10 cellular contexts compared by ENCODE assay signal in genomic region chr20:34311118-34312023, GRCh38. TPM values are rescaled to one million over a fixed set of nuclear protein-coding genes. Genes with fewer than 3 reads are reported as not detected.
DNase-seq lines count a peak whose midpoint lies in the region; ATAC-seq, FAIRE-seq and TF ChIP-seq lines count a peak whose summit lies in the region.
"Had no signal": no experiment of that assay in that cellular context is flagged by ENCODE, and none has a peak within 500 bp of the region (broad histone marks: within the 10 kb centered on the region; RNA-seq: fewer than 3 reads in every experiment).

No MANE protein-coding gene starts in this region.

- peak overlapping the region; percentile 61 for H3K4me2 ChIP-seq in OCI-LY3 (ENCODE audit: low read length)

- no peak overlapping the region for H3K27ac Mint-ChIP-seq in activated CD4-positive, alpha-beta memory T cell treated with anti-CD3 and anti-CD28 coated beads for 36 hours
- no peak overlapping the region for H3K27ac Mint-ChIP-seq in activated naive CD4-positive, alpha-beta T cell treated with anti-CD3 and anti-CD28 coated beads, Interleukin-2, amount 50 U/mL, for 72 hours
- H3K27ac Mint-ChIP-seq: natural killer cell had no signal

- H3K36me3 Mint-ChIP-seq in activated CD4-positive, alpha-beta memory T cell treated with anti-CD3 and anti-CD28 coated beads for 36 hours = no peaks in the 10 kb centered on the region
- H3K36me3 Mint-ChIP-seq in activated naive CD4-positive, alpha-beta T cell treated with anti-CD3 and anti-CD28 coated beads, Interleukin-2, amount 50 U/mL, for 72 hours = no peaks in the 10 kb centered on the region
- H3K36me3 Mint-ChIP-seq: natural killer cell had no signal

- intact Hi-C loops in heart right ventricle (cut with DNase I) = loop anchor here (2.0 to 10.0 kb wide), 14 partner anchors 161 to 463 kb away; partner anchors contain the start of genes DYNLRB1 (in 1 of the 10) and TP53INP2 (in 1 of the 10)
- intact Hi-C loops in activated CD4-positive, alpha-beta memory T cell treated with anti-CD3 and anti-CD28 coated beads for 36 hours (cut with micrococcal nuclease) = loop anchor here (1.0 to 5.0 kb wide), 5 partner anchors 162 to 456 kb away; no protein-coding TSS in a partner anchor

- POLR2A ChIA-PET in activated CD4-positive, alpha-beta memory T cell treated with anti-CD3 and anti-CD28 coated beads for 36 hours (lab: Charles Lee) = interaction anchor here (1.2 to 1.6 kb wide), 4 partner anchors 9 to 211 kb away, joined by 3 to 12 read pairs (median 5); partner anchors contain the start of genes AHCY and DYNLRB1

- CTCF ChIA-PET in activated CD4-positive, alpha-beta memory T cell treated with anti-CD3 and anti-CD28 coated beads for 36 hours (lab: Charles Lee) = interaction anchor here (0.6 to 5.1 kb wide), 29 partner anchors 9 to 492 kb away, joined by 3 to 98 read pairs (median 15); partner anchors contain the start of genes AHCY, DYNLRB1, ITCH and TP53INP2

- peaks cover 19% of the 10 kb centered on the region for H3K27me3 Mint-ChIP-seq in activated CD4-positive, alpha-beta memory T cell treated with anti-CD3 and anti-CD28 coated beads for 36 hours

- no peaks in the 10 kb centered on the region for H4K20me1 ChIP-seq in OCI-LY3 (ENCODE audit: insufficient read depth, low read length)

- H3K36me3 ChIP-seq in OCI-LY3 (replicated peaks; ENCODE audit: low read depth, low read length) (no peaks in the 10 kb centered on the region), heart right ventricle (no peaks in the 10 kb centered on the region), rectal smooth muscle tissue (ENCODE audit: control insufficient read depth, insufficient read depth, low read length) (no peaks in the 10 kb centered on the region)

- H3K9me3 Mint-ChIP-seq in activated CD4-positive, alpha-beta memory T cell treated with anti-CD3 and anti-CD28 coated beads for 36 hours = no peaks in the 10 kb centered on the region
- H3K9me3 Mint-ChIP-seq in activated naive CD4-positive, alpha-beta T cell treated with anti-CD3 and anti-CD28 coated beads, Interleukin-2, amount 50 U/mL, for 72 hours = no peaks in the 10 kb centered on the region
- H3K9me3 Mint-ChIP-seq: natural killer cell had no signal

- FAIRE-seq in frontal cortex (lab: Jason Lieb, UNC) = no peak

- H3K27ac ChIP-seq in OCI-LY3 (ENCODE audit: low read length) = no peak overlapping the region
- no peak overlapping the region for H3K27ac ChIP-seq in heart right ventricle
- H3K27ac ChIP-seq in rectal smooth muscle tissue (ENCODE audit: low read depth, low read length) = no peak overlapping the region

- H2AFZ ChIP-seq in OCI-LY3 (ENCODE audit: low read depth, low read length) = no peak overlapping the region

- H3K4me1 Mint-ChIP-seq in activated CD4-positive, alpha-beta memory T cell treated with anti-CD3 and anti-CD28 coated beads for 36 hours (ENCODE audit: low read depth) = peaks cover 6% of the 10 kb centered on the region

- H3K79me2 ChIP-seq in OCI-LY3 (ENCODE audit: low read length) = no peaks in the 10 kb centered on the region

- H3K9me3 ChIP-seq in OCI-LY3 (ENCODE audit: insufficient read depth, low read length) (no peaks in the 10 kb centered on the region), heart right ventricle (no peaks in the 10 kb centered on the region)

- TF ChIP-seq CTCF in GM10266 (IDR thresholded peaks at IDR 0.05; ENCODE audit: control insufficient read depth, insufficient read depth, low read depth, missing control alignments) (peak; percentile 20), OCI-LY3 (IDR thresholded peaks at IDR 0.05; ENCODE audit: low read depth, low read length) (peak; percentile 10; the same call in 1 of the 2 replicates), heart right ventricle (IDR thresholded peaks at IDR 0.05) (peak in 3 of 9 donors; percentile 8 to 15 (median 11))

- peaks cover 25% of the 10 kb centered on the region for H3K27me3 ChIP-seq in OCI-LY3 (ENCODE audit: low read depth, low read length)
- peaks cover 0 to 19% (median 11%) of the 10 kb centered on the region in 7 donors for H3K27me3 ChIP-seq in heart right ventricle
- H3K27me3 ChIP-seq in rectal smooth muscle tissue (ENCODE audit: control insufficient read depth, insufficient read depth, low read length) = peaks cover 7% of the 10 kb centered on the region

- H3K4me3 ChIP-seq in OCI-LY3 (ENCODE audit: low read length) = no peak overlapping the region
- peak overlapping the region in 7 of 10 donors; percentile 5 to 31 (median 22) for H3K4me3 ChIP-seq in heart right ventricle
- H3K4me3 ChIP-seq in rectal smooth muscle tissue (ENCODE audit: low read length) = peak overlapping the region; percentile 39

- ATAC-seq in heart right ventricle = peak in 7 of 8 donors; percentile 13 to 43 (median 26)
- no peak for ATAC-seq in GM21360 (IDR thresholded peaks at IDR 0.05; ENCODE audit: unreplicated experiment)
- no peak for ATAC-seq in activated naive CD4-positive, alpha-beta T cell treated with anti-CD3 and anti-CD28 coated beads, Interleukin-2, amount 50 U/mL, for 72 hours

- WGBS in heart right ventricle, 2 donors = 15 to 17% methylated on average over 43 to 45 of the region's 45 CpGs

- H3K9ac ChIP-seq in OCI-LY3 (ENCODE audit: low read length) (no peak overlapping the region), rectal smooth muscle tissue (ENCODE audit: low read length) (no peak overlapping the region)

- no peak overlapping the region for H3K4me3 Mint-ChIP-seq in activated CD4-positive, alpha-beta memory T cell treated with anti-CD3 and anti-CD28 coated beads for 36 hours
- H3K4me3 Mint-ChIP-seq: natural killer cell had no signal

- DNase-seq in GM10266 (ENCODE audit: extremely low spot score) (no peak), heart right ventricle (no peak), frontal cortex (ENCODE audit: low spot score in 2 of 2) (no peak)
- no peak for DNase-seq in activated CD4-positive, alpha-beta memory T cell treated with anti-CD3 and anti-CD28 coated beads for 36 hours
- no peak for DNase-seq in activated naive CD4-positive, alpha-beta T cell treated with anti-CD3 and anti-CD28 coated beads, Interleukin-2, amount 50 U/mL, for 72 hours (ENCODE audit: low spot score in 2 of 2)
- DNase-seq: natural killer cell, NCI-H187 had no signal

- peaks cover 5% of the 10 kb centered on the region for H3K4me1 ChIP-seq in OCI-LY3 (ENCODE audit: low read length)
- H3K4me1 ChIP-seq in heart right ventricle = peaks cover 3 to 20% (median 17%) of the 10 kb centered on the region in 9 donors
- no peaks in the 10 kb centered on the region for H3K4me1 ChIP-seq in rectal smooth muscle tissue (ENCODE audit: control insufficient read depth, insufficient read depth, low read length)

RNA-seq across cellular contexts. Expression of gene AHCY, which starts 8.2 kb away (rescaled TPM):
- total RNA-seq in heart right ventricle (10 to 100 TPM; 42.3 to 83.9 (median 54.7) TPM), frontal cortex (50.5 TPM)
- 10 to 100 TPM; 64.7 to 81.1 TPM for polyA plus RNA-seq in heart right ventricle
- total RNA-seq in activated CD4-positive, alpha-beta memory T cell treated with anti-CD3 and anti-CD28 coated beads for 36 hours = 100 to 1,000 TPM; 160 to 163 TPM
- total RNA-seq in activated naive CD4-positive, alpha-beta T cell treated with anti-CD3 and anti-CD28 coated beads, Interleukin-2, amount 50 U/mL, for 72 hours = 100 to 1,000 TPM; 166 to 211 TPM

RNA-seq across cellular contexts. Expression of gene ITCH, which starts 51.7 kb away (rescaled TPM):
- total RNA-seq in heart right ventricle = 10 to 100 TPM; 34.1 to 47.5 (median 39.6) TPM
- 1 to 10 TPM; 6.7 to 7.7 TPM for polyA plus RNA-seq in heart right ventricle
- total RNA-seq in activated CD4-positive, alpha-beta memory T cell treated with anti-CD3 and anti-CD28 coated beads for 36 hours = 10 to 100 TPM; 42.3 to 45.2 TPM
- 10 to 100 TPM; 37.4 to 49.5 TPM for total RNA-seq in activated naive CD4-positive, alpha-beta T cell treated with anti-CD3 and anti-CD28 coated beads, Interleukin-2, amount 50 U/mL, for 72 hours
- 102 TPM for total RNA-seq in frontal cortex

Comparison
In these comparisons a context has a peak if more than half of its experiments do, and no peak if none do; other contexts are left out.
1. ATAC-seq: peak in heart right ventricle (7 of 8); none in GM21360 (single experiment) and activated naive CD4-positive, alpha-beta T cell treated with anti-CD3 and anti-CD28 coated beads, Interleukin-2, amount 50 U/mL, for 72 hours (0 of 2).